30 cellular contexts compared by ENCODE assay signal in the genomic region with DNA sequence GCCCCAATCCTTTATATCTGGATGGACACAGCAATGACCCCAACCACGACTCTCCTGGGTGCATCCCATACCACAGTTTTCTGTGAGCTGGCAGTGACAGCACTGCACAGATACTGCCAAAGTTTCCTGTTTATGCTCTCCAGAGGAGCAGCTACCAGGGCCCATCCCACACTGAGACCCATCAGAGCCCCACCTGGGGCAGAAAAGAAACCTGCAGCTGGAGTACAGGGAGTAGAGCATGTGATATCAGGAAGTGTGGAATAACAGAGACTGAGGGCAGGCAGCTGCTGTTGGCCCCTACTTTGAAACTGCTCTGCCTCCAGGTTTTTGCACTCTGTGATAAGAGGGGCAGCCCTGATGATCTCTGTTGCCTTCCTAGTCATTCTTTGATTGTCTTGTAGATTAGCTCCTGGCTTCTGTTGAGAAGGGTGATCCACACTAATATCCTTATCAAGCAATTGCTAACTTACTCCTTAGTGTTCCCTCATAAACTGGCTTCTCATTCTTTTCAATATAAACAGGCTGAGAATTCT.
"Had no signal": no experiment of that assay in that cellular context is flagged by ENCODE, and none has a peak within 500 bp of the region (broad histone marks: within the 10 kb centered on the region; RNA-seq: fewer than 3 reads in every experiment).

No MANE protein-coding gene starts in this region.

- H3K9me3 Mint-ChIP-seq: nephron progenitor cell had no signal

- H3K4me3 ChIP-seq: left lung, lower lobe of right lung, ovary, prostate gland, skin epidermis, suprapubic skin, thoracic aorta, tibial artery, upper lobe of right lung, uterus had no signal

- H3K4me1 ChIP-seq: left lung, lower lobe of right lung, prostate gland, suprapubic skin, tibial artery, upper lobe of right lung, uterus had no signal

- H3K9me3 ChIP-seq: lower lobe of right lung, ovary, prostate gland, suprapubic skin, thoracic aorta, tibial artery, upper lobe of right lung, uterus had no signal

- H3K4me1 Mint-ChIP-seq: immature natural killer cell, mesothelial cell of epicardium, naive B cell, natural killer cell, nephron progenitor cell had no signal

- H3K27ac ChIP-seq: left lung, lower lobe of right lung, ovary, prostate gland, skin epidermis, suprapubic skin, thoracic aorta, tibial artery, upper lobe of right lung, uterus had no signal

- H3K36me3 ChIP-seq: left lung, lower lobe of right lung, ovary, prostate gland, suprapubic skin, thoracic aorta, tibial artery, upper lobe of right lung, uterus had no signal

- DNase-seq: hypothalamus; immature natural killer cell; kidney; left colon; left lung; lower lobe of right lung; mammary epithelial cell; mesenchymal stem cell; naive B cell; natural killer cell; nephron progenitor cell; ovary; retina; right cardiac atrium; stimulated activated CD4-positive, alpha-beta T cell treated with anti-CD3 and anti-CD28 coated beads, Interleukin-12 subunit alpha, Interleukin-12 subunit beta, amount 100 ng/mL, for 4 hours; stimulated activated CD4-positive, alpha-beta T cell treated with anti-CD3 and anti-CD28 coated beads, Interleukin-15, amount 100 ng/mL, for 24 hours; stimulated activated CD4-positive, alpha-beta T cell treated with anti-CD3 and anti-CD28 coated beads, Interleukin-2, amount 100 ng/mL, for 24 hours; stimulated activated CD4-positive, alpha-beta T cell treated with anti-CD3 and anti-CD28 coated beads, Interleukin-4, amount 100 ng/mL, for 1 hour; stimulated activated naive CD4-positive, alpha-beta T cell; tibial artery; trophoblast cell; upper lobe of right lung; uterus had no signal

- H3K27ac Mint-ChIP-seq: immature natural killer cell; mesothelial cell of epicardium; naive B cell; natural killer cell; nephron progenitor cell; stimulated activated naive CD8-positive, alpha-beta T cell treated with anti-CD3 and anti-CD28 coated beads, Interleukin-15, Interleukin-2, amounts not matched to agents 100 ng/mL and 50 ng/mL, for 24 hours had no signal

- H3K36me3 Mint-ChIP-seq: immature natural killer cell, mesothelial cell of epicardium, naive B cell had no signal

- H3K27me3 Mint-ChIP-seq: naive B cell; stimulated activated naive CD8-positive, alpha-beta T cell treated with anti-CD3 and anti-CD28 coated beads, Interleukin-15, Interleukin-2, amounts not matched to agents 100 ng/mL and 50 ng/mL, for 24 hours had no signal

- H3K27me3 ChIP-seq: left lung, ovary, suprapubic skin, tibial artery, upper lobe of right lung, uterus had no signal

- ATAC-seq: left colon, left lung, lower lobe of right lung, natural killer cell, right cardiac atrium, sciatic nerve, upper lobe of right lung had no signal

- H3K4me3 Mint-ChIP-seq: immature natural killer cell; mesothelial cell of epicardium; naive B cell; natural killer cell; nephron progenitor cell; stimulated activated naive CD8-positive, alpha-beta T cell treated with anti-CD3 and anti-CD28 coated beads, Interleukin-15, Interleukin-2, amounts not matched to agents 100 ng/mL and 50 ng/mL, for 24 hours had no signal
